ENCODE assay signal across 1 cellular context in the genomic region with DNA sequence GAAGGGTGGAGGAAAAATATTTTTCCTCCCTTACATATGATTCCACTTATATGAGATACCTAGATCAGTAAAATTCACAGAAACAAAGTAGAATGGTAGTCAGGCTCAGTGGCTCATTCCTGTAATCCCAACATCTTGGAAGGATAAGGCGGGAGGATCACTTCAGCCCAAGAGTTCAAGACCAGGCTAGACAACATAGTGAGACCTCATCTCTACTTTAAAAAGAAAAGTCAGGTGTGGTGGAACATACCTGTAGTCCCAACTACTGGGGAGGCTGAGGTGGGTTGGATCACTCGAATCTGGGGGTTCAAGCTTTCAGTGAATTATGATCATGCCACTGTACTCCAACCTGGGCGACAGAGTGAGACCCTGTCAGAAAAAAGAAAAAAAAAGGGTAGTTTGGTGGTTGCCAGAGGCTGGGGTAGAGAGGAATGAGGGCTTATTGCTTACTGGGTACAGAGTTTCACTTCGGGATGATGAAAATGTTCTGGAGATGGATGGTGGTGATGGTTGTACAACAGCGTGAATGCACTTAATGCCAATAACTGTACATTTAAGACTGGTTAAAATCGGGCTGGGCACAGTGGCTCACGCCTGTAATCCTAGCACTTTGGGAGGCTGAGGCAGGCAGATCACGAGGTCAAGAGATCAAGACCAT. TPM values are rescaled to one million over a fixed set of nuclear protein-coding genes. Genes with fewer than 3 reads are reported as not detected.
"Had no signal": no experiment of that assay in that cellular context is flagged by ENCODE, and none has a peak within 500 bp of the region (broad histone marks: within the 10 kb centered on the region; RNA-seq: fewer than 3 reads in every experiment).

No MANE protein-coding gene starts in this region.

RNA-seq across cellular contexts. Expression of a gene that starts 21.5 kb away (rescaled TPM):
- total RNA-seq: H1 had no signal
